ENCODE assay signal across 8 cellular contexts in the genomic region with DNA sequence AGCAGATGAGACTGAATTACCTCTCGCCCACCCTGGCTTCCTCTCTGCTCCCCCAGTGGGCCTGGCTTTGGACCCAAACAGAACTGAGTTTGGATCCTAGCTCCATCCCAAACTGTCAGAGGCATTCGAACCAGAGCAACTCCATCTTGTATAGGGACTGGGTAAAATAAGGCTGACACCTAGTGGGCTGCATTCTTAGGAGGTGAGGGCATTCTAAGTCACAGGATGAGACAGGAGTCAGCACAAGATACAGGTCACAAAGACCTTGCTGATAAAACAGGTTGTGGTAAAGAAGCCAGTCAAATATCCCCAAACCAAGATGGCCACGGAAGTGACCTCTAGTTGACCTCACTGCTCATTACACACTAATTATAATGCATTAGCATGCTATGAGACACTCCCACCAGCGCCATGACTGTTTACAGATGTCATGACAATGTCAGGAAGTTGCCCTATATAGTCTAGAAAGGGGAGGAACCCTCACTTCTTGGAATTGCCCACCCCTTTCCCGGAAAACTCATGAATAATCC. TPM values are rescaled to one million over a fixed set of nuclear protein-coding genes. Genes with fewer than 3 reads are reported as not detected.
DNase-seq lines count a peak whose midpoint lies in the region; ATAC-seq and TF ChIP-seq lines count a peak whose summit lies in the region.

No MANE protein-coding gene starts in this region.

- H3K36me3 Mint-ChIP-seq in activated naive CD4-positive, alpha-beta T cell treated with anti-CD3 and anti-CD28 coated beads, Interleukin-2, amount 50 U/mL, for 72 hours: no peaks in the 10 kb centered on the region

- TF ChIP-seq CTCF in OCI-LY3 (IDR thresholded peaks at IDR 0.05; ENCODE audit: low read depth, low read length) (peak; percentile 56), right lobe of liver (IDR thresholded peaks at IDR 0.05) (peak in 2 of 4 donors; percentile 19 to 31)

- no peaks in the 10 kb centered on the region for H3K9me3 Mint-ChIP-seq in activated naive CD4-positive, alpha-beta T cell treated with anti-CD3 and anti-CD28 coated beads, Interleukin-2, amount 50 U/mL, for 72 hours

- H3K27ac ChIP-seq in OCI-LY3 (ENCODE audit: low read length) (no peak overlapping the region), right lobe of liver (no peak overlapping the region)

- H3K4me3 ChIP-seq in OCI-LY3 (ENCODE audit: low read length) (no peak overlapping the region), right lobe of liver (no peak overlapping the region)

- H2AFZ ChIP-seq in OCI-LY3 (ENCODE audit: low read depth, low read length): no peak overlapping the region

- ATAC-seq in activated naive CD4-positive, alpha-beta T cell treated with anti-CD3 and anti-CD28 coated beads, Interleukin-2, amount 50 U/mL, for 72 hours: peak; percentile 64 to 78
- ATAC-seq in right lobe of liver (peak; percentile 39 to 53 (median 46)), HG03354 (IDR thresholded peaks at IDR 0.05; ENCODE audit: poor library complexity, severe bottlenecking, unreplicated experiment) (no peak), HG03378 (IDR thresholded peaks at IDR 0.05; ENCODE audit: unreplicated experiment) (no peak), HG02571 (IDR thresholded peaks at IDR 0.05; ENCODE audit: unreplicated experiment) (no peak)

- WGBS in right lobe of liver (ENCODE audit: insufficient coverage, low coverage, low lambda C conversion rate, missing lambda C conversion rate): 70% methylated on average over 3 of the region's 5 CpGs

- no peak for TF ChIP-seq POLR2A in right lobe of liver (IDR thresholded peaks at IDR 0.05)

- DNase-seq in EL (peak; percentile 19), right lobe of liver (no peak), NCI-H2227 (lab: John Stamatoyannopoulos, UW; ENCODE audit: unreplicated experiment) (no peak)
- DNase-seq in activated naive CD4-positive, alpha-beta T cell treated with anti-CD3 and anti-CD28 coated beads, Interleukin-2, amount 50 U/mL, for 72 hours (ENCODE audit: low spot score in 2 of 2): peak in 1 of 2 donors; percentile 36

- H4K20me1 ChIP-seq in OCI-LY3 (ENCODE audit: insufficient read depth, low read length): no peaks in the 10 kb centered on the region

- H3K27me3 ChIP-seq in OCI-LY3 (ENCODE audit: low read depth, low read length): peaks cover 3% of the 10 kb centered on the region; the same call in 1 of the 2 replicates
- H3K27me3 ChIP-seq in right lobe of liver: no peaks in the 10 kb centered on the region

- H3K36me3 ChIP-seq in OCI-LY3 (replicated peaks; ENCODE audit: low read depth, low read length) (no peaks in the 10 kb centered on the region), right lobe of liver (no peaks in the 10 kb centered on the region)

- H3K9ac ChIP-seq in OCI-LY3 (ENCODE audit: low read length): no peak overlapping the region

- H3K9me3 ChIP-seq in OCI-LY3 (ENCODE audit: insufficient read depth, low read length) (no peaks in the 10 kb centered on the region), right lobe of liver (no peaks in the 10 kb centered on the region)

- no peaks in the 10 kb centered on the region for H3K79me2 ChIP-seq in OCI-LY3 (ENCODE audit: low read length)

- intact Hi-C loops in right lobe of liver (cut with DNase I): no loop called here

- H3K4me2 ChIP-seq in OCI-LY3 (ENCODE audit: low read length): no peak overlapping the region

- no peak overlapping the region for H3K27ac Mint-ChIP-seq in activated naive CD4-positive, alpha-beta T cell treated with anti-CD3 and anti-CD28 coated beads, Interleukin-2, amount 50 U/mL, for 72 hours

- H3K4me1 ChIP-seq in OCI-LY3 (ENCODE audit: low read length) (peaks cover 3% of the 10 kb centered on the region), right lobe of liver (no peaks in the 10 kb centered on the region)

RNA-seq across cellular contexts. Expression of gene LYRM1, which starts 44.4 kb away (rescaled TPM):
- total RNA-seq in activated naive CD4-positive, alpha-beta T cell treated with anti-CD3 and anti-CD28 coated beads, Interleukin-2, amount 50 U/mL, for 72 hours: 10 to 100 TPM; 19.4 to 20.9 TPM
- 100 to 1,000 TPM in 1 of 6 experiments, 10 to 100 TPM in 5; 32.4 to 102 (median 37.9) TPM for total RNA-seq in right lobe of liver

RNA-seq across cellular contexts. Expression of gene DCUN1D3, which starts 44.8 kb away (rescaled TPM):
- total RNA-seq in activated naive CD4-positive, alpha-beta T cell treated with anti-CD3 and anti-CD28 coated beads, Interleukin-2, amount 50 U/mL, for 72 hours: 10 to 100 TPM in 1 of 2 donors, 1 to 10 TPM in 1; 4.2 to 10.9 TPM
- total RNA-seq in right lobe of liver: 10 to 100 TPM; 10.3 to 15.1 (median 13.8) TPM

Comparison
In these comparisons a context has a peak if more than half of its experiments do, and no peak if none do; other contexts are left out.
1. ATAC-seq: peak in activated naive CD4-positive, alpha-beta T cell treated with anti-CD3 and anti-CD28 coated beads, Interleukin-2, amount 50 U/mL, for 72 hours (2 of 2) and right lobe of liver (4 of 4); none in HG03354 (single experiment), HG03378 (single experiment) and HG02571 (single experiment).